9 cellular contexts compared by ENCODE assay signal in the genomic region with DNA sequence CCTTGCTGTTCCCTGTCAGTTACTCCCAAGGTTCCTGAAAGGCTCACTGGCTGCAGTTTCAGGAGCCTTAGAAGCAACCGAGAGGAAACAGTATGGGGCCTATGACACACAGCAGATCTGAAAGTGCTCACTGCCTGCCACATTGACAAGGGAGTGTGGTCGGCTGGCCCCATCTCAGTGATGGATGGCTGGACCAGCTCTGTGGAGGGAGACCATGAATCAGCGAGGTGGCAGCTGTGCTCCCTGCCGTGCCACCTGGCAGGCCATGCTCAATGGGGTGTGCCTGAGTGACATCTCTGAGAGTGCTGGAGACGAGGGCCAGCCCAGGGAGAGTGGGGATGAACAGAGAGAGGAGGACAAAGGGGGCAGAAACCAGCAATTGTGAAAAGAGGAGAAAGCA. TPM values are rescaled to one million over a fixed set of nuclear protein-coding genes. Genes with fewer than 3 reads are reported as not detected.
A peak's percentile ranks its signal among the peaks of the same experiment; 100 is the strongest.
DNase-seq lines count a peak whose midpoint lies in the region; ATAC-seq lines count a peak whose summit lies in the region.
"Had no signal": no experiment of that assay in that cellular context is flagged by ENCODE, and none has a peak within 500 bp of the region (broad histone marks: within the 10 kb centered on the region; RNA-seq: fewer than 3 reads in every experiment).

No MANE protein-coding gene starts in this region.

- H3K27ac Mint-ChIP-seq in dendritic cell treated with granulocyte-macrophage colony-stimulating factor and Interleukin-4, amounts not matched to agents 40 ng/mL and 50 ng/mL, for 4 days = peak overlapping the region; percentile 13
- H3K27ac Mint-ChIP-seq in activated T-cell treated with anti-CD3 and anti-CD28 coated beads, Interleukin-2, amount 50 U/mL, for 72 hours = no peak overlapping the region

- intact Hi-C loops in dendritic cell treated with granulocyte-macrophage colony-stimulating factor and Interleukin-4, amounts not matched to agents 40 ng/mL and 50 ng/mL, for 4 days (cut with micrococcal nuclease) = no loop called here

- no peaks in the 10 kb centered on the region for H3K9me3 Mint-ChIP-seq in dendritic cell treated with granulocyte-macrophage colony-stimulating factor and Interleukin-4, amounts not matched to agents 40 ng/mL and 50 ng/mL, for 4 days
- H3K9me3 Mint-ChIP-seq in activated T-cell treated with anti-CD3 and anti-CD28 coated beads, Interleukin-2, amount 50 U/mL, for 72 hours = no peaks in the 10 kb centered on the region

- DNase-seq in stimulated activated CD4-positive, alpha-beta T cell treated with anti-CD3 and anti-CD28 coated beads, Interleukin-1b, Interleukin-23, amount 100 ng/mL, for 48 hours = no peak
- DNase-seq in activated T-cell treated with anti-CD3 and anti-CD28 coated beads, Interleukin-2, amount 50 U/mL, for 72 hours = no peak
- DNase-seq in stimulated activated CD4-positive, alpha-beta T cell treated with anti-CD3 and anti-CD28 coated beads, Interleukin-2, amount 100 ng/mL, for 48 hours = no peak
- DNase-seq: mucosa of descending colon, NCI-H774 had no signal

- no peaks in the 10 kb centered on the region for H3K27me3 Mint-ChIP-seq in dendritic cell treated with granulocyte-macrophage colony-stimulating factor and Interleukin-4, amounts not matched to agents 40 ng/mL and 50 ng/mL, for 4 days
- no peaks in the 10 kb centered on the region for H3K27me3 Mint-ChIP-seq in activated T-cell treated with anti-CD3 and anti-CD28 coated beads, Interleukin-2, amount 50 U/mL, for 72 hours (ENCODE audit: low read depth)

- no peaks in the 10 kb centered on the region for H3K4me1 Mint-ChIP-seq in dendritic cell treated with granulocyte-macrophage colony-stimulating factor and Interleukin-4, amounts not matched to agents 40 ng/mL and 50 ng/mL, for 4 days (ENCODE audit: low read depth)
- no peaks in the 10 kb centered on the region for H3K4me1 Mint-ChIP-seq in activated T-cell treated with anti-CD3 and anti-CD28 coated beads, Interleukin-2, amount 50 U/mL, for 72 hours (ENCODE audit: low read depth)

- H3K4me3 Mint-ChIP-seq in dendritic cell treated with granulocyte-macrophage colony-stimulating factor and Interleukin-4, amounts not matched to agents 40 ng/mL and 50 ng/mL, for 4 days = no peak overlapping the region
- no peak overlapping the region for H3K4me3 Mint-ChIP-seq in activated T-cell treated with anti-CD3 and anti-CD28 coated beads, Interleukin-2, amount 50 U/mL, for 72 hours

- peak; percentile 96 for ATAC-seq in GM18868 (IDR thresholded peaks at IDR 0.05; ENCODE audit: unreplicated experiment)
- ATAC-seq in GM21528 (IDR thresholded peaks at IDR 0.05; ENCODE audit: low FRiP score, unreplicated experiment) = peak; percentile 70
- peak; percentile 77 for ATAC-seq in HG03342 (IDR thresholded peaks at IDR 0.05; ENCODE audit: unreplicated experiment)
- no peak for ATAC-seq in activated T-cell treated with anti-CD3 and anti-CD28 coated beads, Interleukin-2, amount 50 U/mL, for 72 hours (replicated peaks in 1 of 2)
- ATAC-seq: mucosa of descending colon had no signal

- peaks cover 100% of the 10 kb centered on the region for H3K36me3 Mint-ChIP-seq in dendritic cell treated with granulocyte-macrophage colony-stimulating factor and Interleukin-4, amounts not matched to agents 40 ng/mL and 50 ng/mL, for 4 days (ENCODE audit: low read depth)
- H3K36me3 Mint-ChIP-seq in activated T-cell treated with anti-CD3 and anti-CD28 coated beads, Interleukin-2, amount 50 U/mL, for 72 hours (ENCODE audit: insufficient read depth in 2 of 2) = peaks cover 16 to 38% of the 10 kb centered on the region in 2 donors

RNA-seq across cellular contexts. Expression of a gene that starts 49.1 kb away (rescaled TPM):
- total RNA-seq in activated T-cell treated with anti-CD3 and anti-CD28 coated beads, Interleukin-2, amount 50 U/mL, for 72 hours = 100 to 1,000 TPM; 242 to 245 TPM

Comparison
In these comparisons a context has a peak if more than half of its experiments do, and no peak if none do; other contexts are left out.
1. ATAC-seq: peak in GM18868 (single experiment), GM21528 (single experiment) and HG03342 (single experiment); none in activated T-cell treated with anti-CD3 and anti-CD28 coated beads, Interleukin-2, amount 50 U/mL, for 72 hours (0 of 2).